Comparison of ENCODE assay signal across 18 cellular contexts in genomic region chr22:20109411-20110358, GRCh38. TPM values are rescaled to one million over a fixed set of nuclear protein-coding genes. Genes with fewer than 3 reads are reported as not detected.
DNase-seq lines count a peak whose midpoint lies in the region; ATAC-seq, FAIRE-seq and TF ChIP-seq lines count a peak whose summit lies in the region.
"Had no signal": no experiment of that assay in that cellular context is flagged by ENCODE, and none has a peak within 500 bp of the region (broad histone marks: within the 10 kb centered on the region; RNA-seq: fewer than 3 reads in every experiment).

No MANE protein-coding gene starts in this region.

- ATAC-seq in Right ventricle myocardium superior (ENCODE audit: poor library complexity) (peak; percentile 5), left colon (peak; percentile 9), aorta (ENCODE audit: low FRiP score) (no peak)
- ATAC-seq: activated CD4-positive, alpha-beta T cell treated with anti-CD3 and anti-CD28 coated beads for 36 hours had no signal

- H3K4me3 ChIP-seq in right atrium auricular region, result no peak overlapping the region
- no peak overlapping the region for H3K4me3 ChIP-seq in aorta (ENCODE audit: low read length in 2 of 2)
- H3K4me3 ChIP-seq: breast epithelium had no signal

- H3K36me3 Mint-ChIP-seq in activated T-helper 2 cell treated with anti-CD3 and anti-CD28 coated beads, Interferon-gamma antibody, Interleukin-2, Interleukin-4, amounts not matched to agents 10 μg/mL and 5 μg/mL and 100 μg/mL, durations not matched to agents 14 hours and 24 hours and 36 hours (ENCODE audit: low read depth), result peaks cover 55% of the 10 kb centered on the region

- no peak for TF ChIP-seq POLR2A in H54 (IDR thresholded peaks at IDR 0.05; ENCODE audit: low read depth, low read length)

- 76 to 78% methylated on average over 23 of the region's 23 CpGs for WGBS in aorta, 2 donors

- H3K27ac Mint-ChIP-seq in activated T-helper 2 cell treated with anti-CD3 and anti-CD28 coated beads, Interferon-gamma antibody, Interleukin-2, Interleukin-4, amounts not matched to agents 10 μg/mL and 5 μg/mL and 100 μg/mL, durations not matched to agents 14 hours and 24 hours and 36 hours, result peak overlapping the region; percentile 33

- H3K4me3 Mint-ChIP-seq in activated T-helper 2 cell treated with anti-CD3 and anti-CD28 coated beads, Interferon-gamma antibody, Interleukin-2, Interleukin-4, amounts not matched to agents 10 μg/mL and 5 μg/mL and 100 μg/mL, durations not matched to agents 14 hours and 24 hours and 36 hours (ENCODE audit: low read depth), result no peak overlapping the region
- H3K4me3 Mint-ChIP-seq: activated CD4-positive, alpha-beta T cell treated with anti-CD3 and anti-CD28 coated beads for 36 hours had no signal

- no peak for TF ChIP-seq CTCF in right atrium auricular region (IDR thresholded peaks at IDR 0.05)

- peaks cover 97% of the 10 kb centered on the region for H3K36me3 ChIP-seq in right atrium auricular region
- peaks cover 0 to 10% of the 10 kb centered on the region in 2 donors for H3K36me3 ChIP-seq in aorta (ENCODE audit: control insufficient read depth in 1 of 2, insufficient read depth in 2 of 2, low read length in 1 of 2)

- no peaks in the 10 kb centered on the region for H3K9me3 ChIP-seq in right atrium auricular region
- no peaks in the 10 kb centered on the region for H3K9me3 ChIP-seq in aorta (ENCODE audit: control insufficient read depth, low read length)
- H3K9me3 ChIP-seq: breast epithelium had no signal

- H3K27me3 ChIP-seq in right atrium auricular region (no peaks in the 10 kb centered on the region), aorta (ENCODE audit: control insufficient read depth in 1 of 2, insufficient read depth in 2 of 2, low read length in 1 of 2) (no peaks in the 10 kb centered on the region)
- H3K27me3 ChIP-seq: breast epithelium had no signal

- FAIRE-seq in H54 (lab: Jason Lieb, UNC), result no peak
- FAIRE-seq: GM19239 had no signal

- no peaks in the 10 kb centered on the region for H3K27me3 Mint-ChIP-seq in activated T-helper 2 cell treated with anti-CD3 and anti-CD28 coated beads, Interferon-gamma antibody, Interleukin-2, Interleukin-4, amounts not matched to agents 10 μg/mL and 5 μg/mL and 100 μg/mL, durations not matched to agents 14 hours and 24 hours and 36 hours (ENCODE audit: low read depth)
- H3K27me3 Mint-ChIP-seq: activated CD4-positive, alpha-beta T cell treated with anti-CD3 and anti-CD28 coated beads for 36 hours had no signal

- H3K4me1 ChIP-seq in right atrium auricular region, result no peaks in the 10 kb centered on the region
- no peaks in the 10 kb centered on the region for H3K4me1 ChIP-seq in aorta (ENCODE audit: control insufficient read depth in 1 of 2, insufficient read depth in 2 of 2, low read length in 2 of 2)
- H3K4me1 ChIP-seq: breast epithelium had no signal

- H3K4me1 Mint-ChIP-seq in activated T-helper 2 cell treated with anti-CD3 and anti-CD28 coated beads, Interferon-gamma antibody, Interleukin-2, Interleukin-4, amounts not matched to agents 10 μg/mL and 5 μg/mL and 100 μg/mL, durations not matched to agents 14 hours and 24 hours and 36 hours (ENCODE audit: low read depth), result peaks cover 17% of the 10 kb centered on the region

- DNase-seq in Right ventricle myocardium superior, result peak; percentile 30
- no peak for DNase-seq in right atrium auricular region (ENCODE audit: low spot score)
- no peak for DNase-seq in activated T-helper 2 cell treated with anti-CD3 and anti-CD28 coated beads, Interferon-gamma antibody, Interleukin-2, Interleukin-4, amounts not matched to agents 10 μg/mL and 5 μg/mL and 100 μg/mL, durations not matched to agents 14 hours and 24 hours and 36 hours (ENCODE audit: low spot score)
- DNase-seq in left colon, result no peak
- DNase-seq in aorta, result peak; percentile 41 to 62
- no peak for DNase-seq in epidermal melanocyte (ENCODE audit: insufficient read length, low spot score)
- DNase-seq in EL, result no peak
- no peak for DNase-seq in H54 (ENCODE audit: insufficient read length, low spot score)
- DNase-seq: activated CD4-positive, alpha-beta T cell treated with anti-CD3 and anti-CD28 coated beads for 36 hours; activated gamma-delta T cell; effector memory CD4-positive, alpha-beta T cell; GF-D8; NCI-H1092; SHP77; stimulated activated CD4-positive, alpha-beta T cell treated with anti-CD3 and anti-CD28 coated beads, Interleukin-12 subunit alpha, Interleukin-12 subunit beta, amount 100 ng/mL, for 4 hours; substantia nigra had no signal

- intact Hi-C loops in Right ventricle myocardium superior (cut with DNase I) (loop anchor here (10.0 kb wide), 1 partner anchor 135 kb away; no protein-coding TSS in a partner anchor), left colon (cut with DNase I, micrococcal nuclease) (no loop called here), aorta (cut with DNase I) (no loop called here)
- intact Hi-C loops in activated T-helper 2 cell treated with anti-CD3 and anti-CD28 coated beads, Interferon-gamma antibody, Interleukin-2, Interleukin-4, amounts not matched to agents 10 μg/mL and 5 μg/mL and 100 μg/mL, durations not matched to agents 14 hours and 24 hours and 36 hours (cut with micrococcal nuclease), result no loop called here

- H3K27ac ChIP-seq in right atrium auricular region (no peak overlapping the region), aorta (ENCODE audit: low read depth in 1 of 2, low read length in 2 of 2) (no peak overlapping the region)
- H3K27ac ChIP-seq: breast epithelium had no signal

- H3K9me3 Mint-ChIP-seq in activated T-helper 2 cell treated with anti-CD3 and anti-CD28 coated beads, Interferon-gamma antibody, Interleukin-2, Interleukin-4, amounts not matched to agents 10 μg/mL and 5 μg/mL and 100 μg/mL, durations not matched to agents 14 hours and 24 hours and 36 hours, result no peaks in the 10 kb centered on the region

RNA-seq across cellular contexts. Expression of gene RANBP1, which starts 6.2 kb away (rescaled TPM):
- total RNA-seq in Right ventricle myocardium superior, result 32.7 TPM
- 10 to 100 TPM; 63.6 to 96.5 TPM for total RNA-seq in right atrium auricular region
- 444 and 452 TPM in 2 replicates for total RNA-seq in activated T-helper 2 cell treated with anti-CD3 and anti-CD28 coated beads, Interferon-gamma antibody, Interleukin-2, Interleukin-4, amounts not matched to agents 10 μg/mL and 5 μg/mL and 100 μg/mL, durations not matched to agents 14 hours and 24 hours and 36 hours
- total RNA-seq in left colon, result 10 to 100 TPM; 57.2 to 80.3 TPM
- 10 to 100 TPM; 49.8 to 54.7 TPM for total RNA-seq in aorta
- polyA plus RNA-seq in aorta, result 10 to 100 TPM; 57.6 to 75.0 TPM

RNA-seq across cellular contexts. Expression of gene TRMT2A, which starts 7.3 kb away (rescaled TPM):
- 21.9 TPM for total RNA-seq in Right ventricle myocardium superior
- 10 to 100 TPM; 16.0 to 17.6 TPM for total RNA-seq in right atrium auricular region
- total RNA-seq in activated T-helper 2 cell treated with anti-CD3 and anti-CD28 coated beads, Interferon-gamma antibody, Interleukin-2, Interleukin-4, amounts not matched to agents 10 μg/mL and 5 μg/mL and 100 μg/mL, durations not matched to agents 14 hours and 24 hours and 36 hours, result 94.1 and 103 TPM in 2 replicates
- 10 to 100 TPM; 33.3 to 36.4 TPM for total RNA-seq in left colon
- total RNA-seq in aorta, result 10 to 100 TPM; 42.5 to 49.8 TPM
- polyA plus RNA-seq in aorta, result 100 to 1,000 TPM in 1 of 2 donors, 10 to 100 TPM in 1; 15.9 to 152 TPM

RNA-seq across cellular contexts. Expression of gene ZDHHC8, which starts 21.9 kb away (rescaled TPM):
- 39.2 TPM for total RNA-seq in Right ventricle myocardium superior
- total RNA-seq in right atrium auricular region, result 10 to 100 TPM; 13.5 to 16.6 TPM
- total RNA-seq in activated T-helper 2 cell treated with anti-CD3 and anti-CD28 coated beads, Interferon-gamma antibody, Interleukin-2, Interleukin-4, amounts not matched to agents 10 μg/mL and 5 μg/mL and 100 μg/mL, durations not matched to agents 14 hours and 24 hours and 36 hours, result 77.3 and 82.4 TPM in 2 replicates
- total RNA-seq in left colon, result 10 to 100 TPM; 36.9 to 37.0 TPM
- 10 to 100 TPM; 56.0 to 71.9 TPM for total RNA-seq in aorta
- 10 to 100 TPM in 1 of 2 donors, 1 to 10 TPM in 1; 6.3 to 37.1 TPM for polyA plus RNA-seq in aorta

RNA-seq across cellular contexts. Expression of gene DGCR8, which starts 29.6 kb away (rescaled TPM):
- total RNA-seq in Right ventricle myocardium superior (15.4 TPM), right atrium auricular region (10 to 100 TPM in 1 of 2 donors, 1 to 10 TPM in 1; 8.3 to 12.1 TPM), left colon (10 to 100 TPM; 32.7 to 46.8 TPM), aorta (10 to 100 TPM; 31.9 to 43.9 TPM)
- total RNA-seq in activated T-helper 2 cell treated with anti-CD3 and anti-CD28 coated beads, Interferon-gamma antibody, Interleukin-2, Interleukin-4, amounts not matched to agents 10 μg/mL and 5 μg/mL and 100 μg/mL, durations not matched to agents 14 hours and 24 hours and 36 hours, result 63.1 and 66.4 TPM in 2 replicates
- 10 to 100 TPM in 1 of 2 donors, 1 to 10 TPM in 1; 5.5 to 22.5 TPM for polyA plus RNA-seq in aorta

RNA-seq across cellular contexts. Expression of gene CCDC188, which starts 41.2 kb away (rescaled TPM):
- total RNA-seq in Right ventricle myocardium superior (0.30 TPM), right atrium auricular region (under 1 TPM in 1 of 2 donors, not detected in 1; 0.43 TPM), left colon (1 to 10 TPM in 1 of 2 donors, under 1 TPM in 1; 0.58 to 1.5 TPM), aorta (1 to 10 TPM in 1 of 2 donors, under 1 TPM in 1; 0.78 to 4.0 TPM)
- total RNA-seq in activated T-helper 2 cell treated with anti-CD3 and anti-CD28 coated beads, Interferon-gamma antibody, Interleukin-2, Interleukin-4, amounts not matched to agents 10 μg/mL and 5 μg/mL and 100 μg/mL, durations not matched to agents 14 hours and 24 hours and 36 hours, result 0.11 TPM in 1 of 2 replicates, not detected in the other
- not detected for polyA plus RNA-seq in aorta
- total RNA-seq: activated CD4-positive, alpha-beta T cell treated with anti-CD3 and anti-CD28 coated beads for 36 hours had no signal

Comparison
In these comparisons a context has a peak if more than half of its experiments do, and no peak if none do; other contexts are left out.
1. DNase-seq: peak in Right ventricle myocardium superior (single experiment) and aorta (2 of 2); none in right atrium auricular region (single experiment), activated T-helper 2 cell treated with anti-CD3 and anti-CD28 coated beads, Interferon-gamma antibody, Interleukin-2, Interleukin-4, amounts not matched to agents 10 μg/mL and 5 μg/mL and 100 μg/mL, durations not matched to agents 14 hours and 24 hours and 36 hours (single experiment), left colon (0 of 2), epidermal melanocyte (single experiment), EL (single experiment) and H54 (single experiment).